In genomic region chr1:214401666-214402065, GRCh38 we compare ENCODE assay signal across 16 cellular contexts.
"Had no signal": no experiment of that assay in that cellular context is flagged by ENCODE, and none has a peak within 500 bp of the region (broad histone marks: within the 10 kb centered on the region; RNA-seq: fewer than 3 reads in every experiment).

No MANE protein-coding gene starts in this region.

- H3K27me3 ChIP-seq: gastrocnemius medialis, heart right ventricle, left lung, spleen, stomach had no signal

- H3K4me3 ChIP-seq: gastrocnemius medialis, heart right ventricle, left lung, psoas muscle, spleen, stomach had no signal

- H3K36me3 ChIP-seq: left lung, spleen had no signal

- DNase-seq: activated CD4-positive, alpha-beta T cell treated with anti-CD3 and anti-CD28 coated beads, Interleukin-2, amount 10 ng/mL, durations not matched to agents 7 days and 5 days; activated CD8-positive, alpha-beta memory T cell treated with anti-CD3 and anti-CD28 coated beads, Interleukin-2, amount 50 U/mL, for 48 hours; activated gamma-delta T cell; activated T-cell treated with anti-CD3 and anti-CD28 coated beads, Interleukin-2, amount 50 U/mL, for 72 hours; amygdala; effector CD8-positive, alpha-beta T cell; gastrocnemius medialis; heart right ventricle; left lung; nephron progenitor cell; occipital lobe; psoas muscle; spleen; stomach had no signal

- H3K4me1 Mint-ChIP-seq: memory B cell had no signal

- H3K9me3 Mint-ChIP-seq: memory B cell, nephron progenitor cell had no signal

- H3K27me3 Mint-ChIP-seq: activated CD4-positive, alpha-beta T cell treated with anti-CD3 and anti-CD28 coated beads, Interleukin-2, amount 10 ng/mL, durations not matched to agents 7 days and 5 days; activated naive CD8-positive, alpha-beta T cell had no signal

- H3K4me1 ChIP-seq: left lung, spleen had no signal

- H3K36me3 Mint-ChIP-seq: activated naive CD8-positive, alpha-beta T cell; memory B cell had no signal

- H3K4me3 Mint-ChIP-seq: activated CD4-positive, alpha-beta T cell treated with anti-CD3 and anti-CD28 coated beads, Interleukin-2, amount 10 ng/mL, durations not matched to agents 7 days and 5 days; activated naive CD8-positive, alpha-beta T cell; activated T-cell treated with anti-CD3 and anti-CD28 coated beads, Interleukin-2, amount 50 U/mL, for 72 hours; memory B cell; nephron progenitor cell had no signal

- H3K27ac Mint-ChIP-seq: activated CD4-positive, alpha-beta T cell treated with anti-CD3 and anti-CD28 coated beads, Interleukin-2, amount 10 ng/mL, durations not matched to agents 7 days and 5 days; activated naive CD8-positive, alpha-beta T cell; activated T-cell treated with anti-CD3 and anti-CD28 coated beads, Interleukin-2, amount 50 U/mL, for 72 hours; memory B cell; nephron progenitor cell had no signal

- H3K27ac ChIP-seq: gastrocnemius medialis, left lung, psoas muscle, spleen, stomach had no signal

- H3K9me3 ChIP-seq: gastrocnemius medialis, heart right ventricle, left lung, psoas muscle, spleen, stomach had no signal
